ENCODE assay signal across 30 cellular contexts in the genomic region with DNA sequence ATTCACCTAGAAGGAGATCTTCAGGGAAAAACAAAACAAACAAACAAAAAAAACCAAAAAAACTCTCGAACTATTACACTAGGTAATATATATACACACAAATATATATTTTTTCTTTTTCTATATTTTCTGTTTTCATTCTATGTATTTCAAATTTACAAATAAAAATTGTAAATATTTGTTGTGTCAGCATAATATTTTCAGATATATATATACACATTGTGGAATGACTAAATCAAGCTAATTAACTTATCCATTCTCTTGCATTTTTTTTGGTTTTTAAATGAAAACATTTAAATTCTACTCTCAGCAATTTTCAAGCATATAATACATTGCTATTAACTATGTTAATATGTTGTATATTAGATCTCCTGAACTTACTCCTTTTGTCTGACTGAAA.
"Had no signal": no experiment of that assay in that cellular context is flagged by ENCODE, and none has a peak within 500 bp of the region (broad histone marks: within the 10 kb centered on the region; RNA-seq: fewer than 3 reads in every experiment).

No MANE protein-coding gene starts in this region.

- H3K9me3 ChIP-seq: adrenal gland, body of pancreas, esophagus squamous epithelium had no signal

- FAIRE-seq: colon, endothelial cell of umbilical vein had no signal

- H3K36me3 ChIP-seq: adrenal gland, esophagus squamous epithelium had no signal

- H3K4me3 ChIP-seq: adrenal gland, body of pancreas, esophagus squamous epithelium had no signal

- H3K27ac ChIP-seq: adrenal gland, body of pancreas, epithelial cell of prostate, esophagus squamous epithelium had no signal

- H3K27me3 ChIP-seq: adrenal gland, body of pancreas, esophagus squamous epithelium had no signal

- DNase-seq: activated CD4-positive, alpha-beta memory T cell treated with anti-CD3 and anti-CD28 coated beads for 36 hours; activated CD4-positive, alpha-beta T cell treated with anti-CD3 and anti-CD28 coated beads for 36 hours; activated CD4-positive, alpha-beta T cell treated with anti-CD3 and anti-CD28 coated beads, Interleukin-2, amount 10 ng/mL, durations not matched to agents 24 days and 14 days; activated CD4-positive, CD25-positive, alpha-beta regulatory T cell; activated CD4-positive, CD25-positive, alpha-beta regulatory T cell treated with anti-CD3 and anti-CD28 coated beads, Interleukin-2, amount 50 U/mL, for 72 hours; activated CD8-positive, alpha-beta memory T cell treated with anti-CD3 and anti-CD28 coated beads, Interleukin-2, amount 10 ng/mL, durations not matched to agents 7 days and 5 days; activated CD8-positive, alpha-beta memory T cell treated with anti-CD3 and anti-CD28 coated beads, Interleukin-2, amount 50 U/mL, for 4 hours; activated CD8-positive, alpha-beta T cell treated with anti-CD3 and anti-CD28 coated beads, Interleukin-2, amount 10 ng/mL, durations not matched to agents 7 days and 5 days; activated effector memory CD4-positive, alpha-beta T cell treated with anti-CD3 and anti-CD28 coated beads, Interleukin-2, amount 50 U/mL, for 16 hours; activated naive CD4-positive, alpha-beta T cell treated with anti-CD3 and anti-CD28 coated beads for 36 hours; activated naive CD8-positive, alpha-beta T cell treated with anti-CD3 and anti-CD28 coated beads for 36 hours; activated naive CD8-positive, alpha-beta T cell treated with anti-CD3 and anti-CD28 coated beads, Interleukin-2, amount 50 U/mL, for 24 hours; activated T-cell treated with anti-CD3 and anti-CD28 coated beads, Interleukin-2, amount 50 U/mL, for 1 hour; activated T-cell treated with anti-CD3 and anti-CD28 coated beads, Interleukin-2, amount 50 U/mL, for 48 hours; adrenal gland; amygdala; aorta; body of pancreas; caudate nucleus; cortex of kidney; dermis blood vessel endothelial cell; effector CD4-positive, alpha-beta T cell; effector memory CD8-positive, alpha-beta T cell; esophagus squamous epithelium; foreskin melanocyte; head of caudate nucleus; hippocampal formation had no signal

- ATAC-seq: activated CD4-positive, alpha-beta T cell treated with anti-CD3 and anti-CD28 coated beads for 36 hours; activated CD8-positive, alpha-beta memory T cell treated with anti-CD3 and anti-CD28 coated beads, Interleukin-2, amount 10 ng/mL, durations not matched to agents 7 days and 5 days; activated CD8-positive, alpha-beta T cell treated with anti-CD3 and anti-CD28 coated beads, Interleukin-2, amount 10 ng/mL, durations not matched to agents 7 days and 5 days; activated naive CD8-positive, alpha-beta T cell treated with anti-CD3 and anti-CD28 coated beads, Interleukin-2, amount 50 U/mL, for 24 hours; body of pancreas; effector memory CD8-positive, alpha-beta T cell had no signal

- H3K4me1 ChIP-seq: adrenal gland, body of pancreas, esophagus squamous epithelium had no signal
